16 cellular contexts compared by ENCODE assay signal in genomic region chr18:49597556-49597955, GRCh38. TPM values are rescaled to one million over a fixed set of nuclear protein-coding genes. Genes with fewer than 3 reads are reported as not detected.
DNase-seq lines count a peak whose midpoint lies in the region; ATAC-seq and TF ChIP-seq lines count a peak whose summit lies in the region.
"Had no signal": no experiment of that assay in that cellular context is flagged by ENCODE, and none has a peak within 500 bp of the region (broad histone marks: within the 10 kb centered on the region; RNA-seq: fewer than 3 reads in every experiment).

No MANE protein-coding gene starts in this region.

- dilution Hi-C loops in mammary epithelial cell (cut with HindIII; ENCODE audit: low sequenced_read_pairs) = no loop called here

- no TSS peak for BruUV-seq in mammary epithelial cell (replicated peaks; lab: Mats Ljungman, UMichigan)

- peak; percentile 6 to 29 for TF ChIP-seq CTCF in mammary epithelial cell (conservative IDR thresholded peaks at IDR 0.05 in 1 of 2, IDR thresholded peaks at IDR 0.05 in 1 of 2; ENCODE audit: extremely low read depth in 1 of 2, insufficient read depth in 1 of 2, low read depth in 1 of 2, low read length in 2 of 2)

- no peak overlapping the region for H2BK5ac ChIP-seq in mesendoderm (ENCODE audit: low read length)

- in situ Hi-C loops in mammary epithelial cell (cut with MboI; ENCODE audit: low sequenced_read_pairs in 2 of 2) = no loop called here

- no peak overlapping the region for H3K18ac ChIP-seq in mesendoderm (ENCODE audit: low read length)

- H3K4me3 ChIP-seq in MG63 = no peak overlapping the region
- H3K4me3 ChIP-seq in mammary epithelial cell (replicated peaks in 1 of 3; ENCODE audit: insufficient read depth in 1 of 3, low read depth in 2 of 3, low read length in 3 of 3) = no peak overlapping the region
- no peak overlapping the region for H3K4me3 ChIP-seq in mesendoderm (ENCODE audit: low read length)
- H3K4me3 ChIP-seq: BLaER1 had no signal

- CTCF ChIA-PET in mammary epithelial cell (lab: Charles Lee; ENCODE audit: low non-redundant PET) = no interaction called here

- no peaks in the 10 kb centered on the region for H3K79me2 ChIP-seq in mammary epithelial cell (ENCODE audit: insufficient read depth, low read length)
- H3K79me2 ChIP-seq in mesendoderm (ENCODE audit: control insufficient read depth, insufficient read depth, low read length) = no peaks in the 10 kb centered on the region

- H4K20me1 ChIP-seq in mammary epithelial cell (ENCODE audit: insufficient read depth, low read length) = no peaks in the 10 kb centered on the region
- H4K20me1 ChIP-seq: BLaER1 had no signal

- intact Hi-C loops in mammary epithelial cell (cut with micrococcal nuclease) = loop anchor here (2.0 kb wide), 1 partner anchor 131 kb away; no protein-coding TSS in a partner anchor

- H2BK15ac ChIP-seq in mesendoderm (replicated peaks; ENCODE audit: low read depth) = no peak overlapping the region

- no peak overlapping the region for H3K56ac ChIP-seq in mesendoderm (ENCODE audit: low read length)

- H3K4me2 ChIP-seq in mammary epithelial cell (ENCODE audit: insufficient read depth, low read depth, low read length) = peak overlapping the region; percentile 40
- H3K4me2 ChIP-seq in mesendoderm (ENCODE audit: low read length) = no peak overlapping the region
- H3K4me2 ChIP-seq: BLaER1 had no signal

- H3K27ac ChIP-seq in mammary epithelial cell (ENCODE audit: insufficient read depth, low read depth, low read length) = peak overlapping the region; percentile 41
- H3K27ac ChIP-seq in mesendoderm (ENCODE audit: low read depth, low read length) = no peak overlapping the region
- H3K27ac ChIP-seq: BLaER1 had no signal

- H3K23ac ChIP-seq in mesendoderm (ENCODE audit: low read length) = no peak overlapping the region

- no peaks in the 10 kb centered on the region for H3K9me3 ChIP-seq in MG63
- no peaks in the 10 kb centered on the region for H3K9me3 ChIP-seq in mammary epithelial cell (replicated peaks; ENCODE audit: insufficient read depth, low read length)
- H3K9me3 ChIP-seq: BLaER1 had no signal

- H3K4me1 ChIP-seq in mammary epithelial cell (ENCODE audit: insufficient read depth, low read length) = peaks cover 15% of the 10 kb centered on the region
- H3K4me1 ChIP-seq in mesendoderm (ENCODE audit: control insufficient read depth, low read depth, low read length) = no peaks in the 10 kb centered on the region
- H3K4me1 ChIP-seq: BLaER1 had no signal

- no peak overlapping the region for H4K8ac ChIP-seq in mesendoderm (ENCODE audit: low read depth, low read length)

- H3K79me1 ChIP-seq in mesendoderm (ENCODE audit: low read length) = no peaks in the 10 kb centered on the region

- H2AK5ac ChIP-seq in mesendoderm (ENCODE audit: low read length) = no peak overlapping the region

- H2BK120ac ChIP-seq in mesendoderm (ENCODE audit: low read depth, low read length) = no peak overlapping the region

- no peak overlapping the region for H2AFZ ChIP-seq in mammary epithelial cell (ENCODE audit: low read depth, low read length)

- H4K5ac ChIP-seq in mesendoderm (ENCODE audit: low read length) = no peak overlapping the region

- DNase-seq in EL (peak; percentile 37), MG63 (peak; percentile 31), mammary epithelial cell (peak; percentile 91), mesendoderm (peak; percentile 84), Ammon's horn (ENCODE audit: low spot score) (no peak)
- DNase-seq: activated CD8-positive, alpha-beta T cell treated with anti-CD3 and anti-CD28 coated beads for 36 hours; activated naive CD8-positive, alpha-beta T cell treated with anti-CD3 and anti-CD28 coated beads, Interleukin-2, amount 50 U/mL, for 24 hours; DND-41; effector memory CD8-positive, alpha-beta T cell; KG1; naive thymus-derived CD4-positive, alpha-beta T cell; posterior cingulate gyrus had no signal

- H3K4ac ChIP-seq in mesendoderm (ENCODE audit: low read depth, low read length) = no peak overlapping the region

- H3K36me3 ChIP-seq in MG63 (no peaks in the 10 kb centered on the region), mammary epithelial cell (ENCODE audit: insufficient read depth, low read length) (no peaks in the 10 kb centered on the region), mesendoderm (ENCODE audit: control insufficient read depth, insufficient read depth, low read length) (no peaks in the 10 kb centered on the region)
- H3K36me3 ChIP-seq: BLaER1 had no signal

- H3K9ac ChIP-seq in mammary epithelial cell (ENCODE audit: insufficient read depth, low read length) = no peak overlapping the region
- no peak overlapping the region for H3K9ac ChIP-seq in mesendoderm (ENCODE audit: low read length)
- H3K9ac ChIP-seq: BLaER1 had no signal

- ATAC-seq in GM18498 (IDR thresholded peaks at IDR 0.05; ENCODE audit: unreplicated experiment) (no peak), GM21515 (IDR thresholded peaks at IDR 0.05; ENCODE audit: unreplicated experiment) (no peak)
- ATAC-seq: activated CD8-positive, alpha-beta T cell treated with anti-CD3 and anti-CD28 coated beads for 36 hours; activated naive CD8-positive, alpha-beta T cell treated with anti-CD3 and anti-CD28 coated beads, Interleukin-2, amount 50 U/mL, for 24 hours; effector memory CD8-positive, alpha-beta T cell; naive thymus-derived CD4-positive, alpha-beta T cell; stimulated activated memory B cell treated with anti-CD40 and anti-IgM and Interleukin-4, amounts not matched to agents 10 μg/mL and 1 μg/mL and 100 μg/mL, for 72 hours had no signal

- no peaks in the 10 kb centered on the region for H3K27me3 ChIP-seq in MG63
- no peaks in the 10 kb centered on the region for H3K27me3 ChIP-seq in mammary epithelial cell (ENCODE audit: insufficient read depth, low read length)
- H3K27me3 ChIP-seq in mesendoderm (ENCODE audit: insufficient read depth, low read length, poor library complexity) = no peaks in the 10 kb centered on the region
- H3K27me3 ChIP-seq: BLaER1 had no signal

- 5% methylated on average over 4 of the region's 4 CpGs for WGBS in mammary epithelial cell (ENCODE audit: low coverage, missing lambda C conversion rate)
- WGBS in mesendoderm (ENCODE audit: extremely low coverage, insufficient coverage, low lambda C conversion rate) = no CpG with 5 or more reads among the region's 4 CpGs

RNA-seq across cellular contexts. Expression of gene LIPG, which starts 35.7 kb away (rescaled TPM):
- total RNA-seq in MG63 (2014; rRNA removed; shearing (Covaris generic); ENCODE audit: low replicate concordance) = not detected in 2 replicates
- total RNA-seq in mammary epithelial cell = 100 to 1,000 TPM in 1 of 2 donors, 10 to 100 TPM in 1; 78.8 to 153 TPM
- polyA plus RNA-seq in mammary epithelial cell = 45.5 TPM
- polyA minus RNA-seq in mammary epithelial cell = 64.0 TPM
- polyA plus RNA-seq in mesendoderm (2013, experiment 1 of 2) = 13.0 TPM
- 14.1 TPM for polyA plus RNA-seq in mesendoderm (2013, experiment 2 of 2)
- total RNA-seq: naive thymus-derived CD4-positive, alpha-beta T cell had no signal
- polyA plus RNA-seq: naive thymus-derived CD4-positive, alpha-beta T cell had no signal

Comparison
In these comparisons a context has a peak if more than half of its experiments do, and no peak if none do; other contexts are left out.
1. RNA of gene LIPG, which starts 35.7 kb away (total RNA-seq): 78.8 to 153 TPM in mammary epithelial cell; not detected in MG63; every median in the first group is over 10 times any median in the second.